In the genomic region with DNA sequence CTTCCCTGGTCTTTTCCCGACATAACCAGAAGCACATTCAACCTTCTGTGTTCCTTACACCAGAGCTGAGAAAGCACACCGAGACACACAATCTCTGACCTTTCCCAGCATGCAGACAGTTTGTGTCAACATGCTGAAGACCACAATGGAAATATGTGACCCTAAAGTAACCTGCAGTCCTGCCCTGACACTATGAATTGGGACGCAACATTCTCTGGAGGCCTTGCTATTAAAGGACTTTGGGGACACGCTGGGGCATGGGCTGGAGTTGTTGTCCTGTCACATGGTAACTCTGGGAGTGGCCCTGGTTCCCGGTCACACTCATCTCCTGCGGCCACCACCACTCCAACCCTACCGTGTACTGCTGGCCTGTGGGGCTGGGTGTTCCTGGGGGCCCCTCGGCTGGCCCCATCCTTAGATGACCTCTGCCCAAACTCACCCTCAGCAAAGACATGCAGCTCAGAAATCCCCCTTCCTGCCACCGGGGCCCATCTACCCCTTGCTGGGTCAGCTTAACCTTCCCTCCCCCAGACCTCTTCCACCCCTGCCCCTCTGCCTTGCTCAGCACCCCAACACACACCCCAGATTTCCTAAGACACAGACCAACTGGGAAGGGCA, we compare ENCODE assay signal across 9 cellular contexts. TPM values are rescaled to one million over a fixed set of nuclear protein-coding genes. Genes with fewer than 3 reads are reported as not detected.
DNase-seq lines count a peak whose midpoint lies in the region; ATAC-seq, FAIRE-seq and TF ChIP-seq lines count a peak whose summit lies in the region.
"Not testable (repeated sequence)": the region's sequence is repeated elsewhere in the genome, so short reads cannot be mapped to it uniquely, and the experiment has no call there.
"Had no signal": no experiment of that assay in that cellular context is flagged by ENCODE, and none has a peak within 500 bp of the region (broad histone marks: within the 10 kb centered on the region; RNA-seq: fewer than 3 reads in every experiment).

No MANE protein-coding gene starts in this region.

- H2BK20ac ChIP-seq in H1 (ENCODE audit: low read length), result not testable (repeated sequence)

- not testable (repeated sequence) for TF ChIP-seq POLR2A in H1 (IDR thresholded peaks at IDR 0.05; ENCODE audit: control extremely low read depth in 1 of 2, low read depth in 2 of 2, low read length in 2 of 2)
- TF ChIP-seq POLR2A in gastrocnemius medialis (IDR thresholded peaks at IDR 0.05), result peak; percentile 13 to 42

- H2BK120ac ChIP-seq in H1 (replicated peaks; ENCODE audit: low read depth, low read length), result not testable (repeated sequence)

- POLR2A ChIA-PET in H1 (lab: Charles Lee; ENCODE audit: partially characterized antibody), result interaction anchor here (0.6 kb wide), 1 partner anchor 35 kb away, joined by 3 read pairs; no protein-coding TSS in a partner anchor

- H3K9ac ChIP-seq in OCI-LY1 (ENCODE audit: low read length); astrocyte (ENCODE audit: low read length); H1 (replicated peaks in 1 of 4; ENCODE audit: extremely low read depth in 1 of 4, low read depth in 3 of 4, low read length in 3 of 4): not testable (repeated sequence)

- not testable (repeated sequence) for H3K27me3 Mint-ChIP-seq in CD4-positive, CD25-positive, alpha-beta regulatory T cell; activated T-cell treated with anti-CD3 and anti-CD28 coated beads, Interleukin-2, amount 50 U/mL, for 72 hours (ENCODE audit: low read depth); astrocyte (ENCODE audit: low read depth, unreplicated experiment); natural killer cell treated with Interleukin-12 subunit alpha and Interleukin-12 subunit beta and Interleukin-15 and Interleukin-18, amount 100 ng/mL, for 72 hours

- not testable (repeated sequence) for ATAC-seq in CD4-positive, CD25-positive, alpha-beta regulatory T cell (ENCODE audit: low read depth in 2 of 2); activated T-cell treated with anti-CD3 and anti-CD28 coated beads, Interleukin-2, amount 50 U/mL, for 72 hours (replicated peaks in 1 of 2); natural killer cell treated with Interleukin-12 subunit alpha and Interleukin-12 subunit beta and Interleukin-15 and Interleukin-18, amount 100 ng/mL, for 72 hours
- ATAC-seq in gastrocnemius medialis, result peak; percentile 18

- H4K8ac ChIP-seq in H1 (ENCODE audit: extremely low read depth, insufficient read depth, low read length), result not testable (repeated sequence)

- H3K4me3 Mint-ChIP-seq in CD4-positive, CD25-positive, alpha-beta regulatory T cell, result peak overlapping the region in 3 of 4 donors; percentile 19 to 54 (median 21)
- H3K4me3 Mint-ChIP-seq in activated T-cell treated with anti-CD3 and anti-CD28 coated beads, Interleukin-2, amount 50 U/mL, for 72 hours; astrocyte (ENCODE audit: unreplicated experiment): not testable (repeated sequence)
- peak overlapping the region; percentile 15 for H3K4me3 Mint-ChIP-seq in natural killer cell treated with Interleukin-12 subunit alpha and Interleukin-12 subunit beta and Interleukin-15 and Interleukin-18, amount 100 ng/mL, for 72 hours

- H3K14ac ChIP-seq in H1 (ENCODE audit: insufficient read length), result not testable (repeated sequence)

- CTCF ChIA-PET in H1 (lab: Charles Lee; ENCODE audit: partially characterized antibody), result interaction anchor here (0.7 kb wide), 1 partner anchor 27 kb away, joined by 3 read pairs; no protein-coding TSS in a partner anchor

- not testable (repeated sequence) for H3K9me3 Mint-ChIP-seq in CD4-positive, CD25-positive, alpha-beta regulatory T cell; activated T-cell treated with anti-CD3 and anti-CD28 coated beads, Interleukin-2, amount 50 U/mL, for 72 hours; astrocyte (ENCODE audit: unreplicated experiment); natural killer cell treated with Interleukin-12 subunit alpha and Interleukin-12 subunit beta and Interleukin-15 and Interleukin-18, amount 100 ng/mL, for 72 hours

- not testable (repeated sequence) for H3K4me1 ChIP-seq in CD4-positive, CD25-positive, alpha-beta regulatory T cell (ENCODE audit: control insufficient read depth, insufficient read depth, low read length, poor library complexity, severe bottlenecking); astrocyte (ENCODE audit: insufficient read depth, low read length)
- H3K4me1 ChIP-seq in OCI-LY1 (ENCODE audit: insufficient read depth, low read length, severe bottlenecking) (peaks cover 34% of the 10 kb centered on the region), H1 (replicated peaks in 1 of 4; ENCODE audit: control insufficient read depth in 3 of 4, insufficient read depth in 4 of 4, low read length in 3 of 4) (peaks cover 8 to 18% (median 11%) of the 10 kb centered on the region in 4 experiments), left ventricle myocardium inferior (peaks cover 33% of the 10 kb centered on the region), gastrocnemius medialis (peaks cover 65 to 81% of the 10 kb centered on the region in 2 donors)

- H3K23me2 ChIP-seq in H1 (ENCODE audit: low read depth, low read length), result not testable (repeated sequence)

- H3K79me1 ChIP-seq in H1 (ENCODE audit: low read depth, low read length), result not testable (repeated sequence)

- not testable (repeated sequence) for H3K27ac ChIP-seq in CD4-positive, CD25-positive, alpha-beta regulatory T cell (ENCODE audit: insufficient read depth, low read length, poor library complexity, severe bottlenecking); astrocyte (ENCODE audit: low read depth, low read length); H1 (ENCODE audit: low read depth, low read length)
- H3K27ac ChIP-seq in OCI-LY1 (ENCODE audit: low read depth, low read length, poor library complexity, severe bottlenecking) (peak overlapping the region; percentile 2), left ventricle myocardium inferior (replicated peaks) (peak overlapping the region; percentile 67), gastrocnemius medialis (peak overlapping the region; percentile 98 to 100 (median 98))

- not testable (repeated sequence) for H2AFZ ChIP-seq in OCI-LY1 (ENCODE audit: low read length); astrocyte (ENCODE audit: low read depth, low read length); H1 (ENCODE audit: low read length)

- not testable (repeated sequence) for H3K9me2 ChIP-seq in OCI-LY1 (ENCODE audit: low read depth, low read length)

- peaks cover 5 to 27% (median 12%) of the 10 kb centered on the region in 4 donors for H3K4me1 Mint-ChIP-seq in CD4-positive, CD25-positive, alpha-beta regulatory T cell
- peaks cover 33% of the 10 kb centered on the region for H3K4me1 Mint-ChIP-seq in activated T-cell treated with anti-CD3 and anti-CD28 coated beads, Interleukin-2, amount 50 U/mL, for 72 hours (ENCODE audit: low read depth)
- H3K4me1 Mint-ChIP-seq in astrocyte (ENCODE audit: low read depth, unreplicated experiment), result peaks cover 12% of the 10 kb centered on the region
- H3K4me1 Mint-ChIP-seq in natural killer cell treated with Interleukin-12 subunit alpha and Interleukin-12 subunit beta and Interleukin-15 and Interleukin-18, amount 100 ng/mL, for 72 hours (ENCODE audit: low read depth in 2 of 2), result peaks cover 23 to 27% of the 10 kb centered on the region in 2 donors

- peak overlapping the region; percentile 15 for H3K18ac ChIP-seq in H1 (ENCODE audit: extremely low read depth, low read length)

- H2BK12ac ChIP-seq in H1 (ENCODE audit: low read depth, low read length), result not testable (repeated sequence)

- H4K5ac ChIP-seq in H1 (ENCODE audit: insufficient read length, low read depth, low read length), result not testable (repeated sequence)

- not testable (repeated sequence) for H4K91ac ChIP-seq in H1 (replicated peaks; ENCODE audit: insufficient read length, low read length)

- H2BK5ac ChIP-seq in H1 (ENCODE audit: low read depth, low read length), result not testable (repeated sequence)

- not testable (repeated sequence) for H3K36me3 ChIP-seq in CD4-positive, CD25-positive, alpha-beta regulatory T cell (ENCODE audit: control insufficient read depth, insufficient read depth, low read length); OCI-LY1 (ENCODE audit: insufficient read depth, low read length); astrocyte (ENCODE audit: insufficient read depth, low read length); H1 (ENCODE audit: control insufficient read depth in 2 of 4, insufficient read depth in 4 of 4, low read length in 3 of 4); left ventricle myocardium inferior; gastrocnemius medialis

- H3K9me3 ChIP-seq in CD4-positive, CD25-positive, alpha-beta regulatory T cell (ENCODE audit: control insufficient read depth in 2 of 2, low read length in 2 of 2); OCI-LY1 (ENCODE audit: low read length); astrocyte (ENCODE audit: insufficient read depth, low read depth, low read length); H1 (ENCODE audit: insufficient read depth in 2 of 2, low read depth in 1 of 2, low read length in 1 of 2); left ventricle myocardium inferior (replicated peaks); gastrocnemius medialis: not testable (repeated sequence)

- H3K4me2 ChIP-seq in OCI-LY1 (ENCODE audit: low read length); astrocyte (ENCODE audit: low read length); H1 (ENCODE audit: insufficient read depth in 1 of 2, low read depth in 2 of 2, low read length in 2 of 2): not testable (repeated sequence)

- H3K27ac Mint-ChIP-seq in CD4-positive, CD25-positive, alpha-beta regulatory T cell, result peak overlapping the region; percentile 48 to 85 (median 79)
- H3K27ac Mint-ChIP-seq in activated T-cell treated with anti-CD3 and anti-CD28 coated beads, Interleukin-2, amount 50 U/mL, for 72 hours, result peak overlapping the region; percentile 14
- peak overlapping the region; percentile 26 for H3K27ac Mint-ChIP-seq in astrocyte (ENCODE audit: unreplicated experiment)
- peak overlapping the region; percentile 39 to 76 for H3K27ac Mint-ChIP-seq in natural killer cell treated with Interleukin-12 subunit alpha and Interleukin-12 subunit beta and Interleukin-15 and Interleukin-18, amount 100 ng/mL, for 72 hours

- not testable (repeated sequence) for FAIRE-seq in astrocyte (lab: Jason Lieb, UNC); H1 (lab: Jason Lieb, UNC)

- H3K23ac ChIP-seq in H1 (ENCODE audit: insufficient read length), result not testable (repeated sequence)

- H4K20me1 ChIP-seq in OCI-LY1 (ENCODE audit: insufficient read depth, low read length); H1 (replicated peaks in 1 of 2; ENCODE audit: control insufficient read depth in 1 of 2, insufficient read depth in 2 of 2, low read length in 2 of 2): not testable (repeated sequence)
- peaks cover 35% of the 10 kb centered on the region for H4K20me1 ChIP-seq in astrocyte (ENCODE audit: insufficient read depth, low read length)

- not testable (repeated sequence) for H3K27me3 ChIP-seq in CD4-positive, CD25-positive, alpha-beta regulatory T cell (ENCODE audit: control insufficient read depth, insufficient read depth, low read length); OCI-LY1 (ENCODE audit: insufficient read depth, low read length); astrocyte (ENCODE audit: insufficient read depth, low read length); H1 (replicated peaks in 1 of 4; ENCODE audit: control insufficient read depth in 3 of 4, extremely low read depth in 1 of 4, insufficient read depth in 3 of 4, low read length in 3 of 4); left ventricle myocardium inferior (ENCODE audit: low read depth); gastrocnemius medialis

- H2BK15ac ChIP-seq in H1 (ENCODE audit: low read length), result not testable (repeated sequence)

- H3K4ac ChIP-seq in H1 (replicated peaks; ENCODE audit: insufficient read length, low read depth, low read length), result not testable (repeated sequence)

- H3K36me3 Mint-ChIP-seq in CD4-positive, CD25-positive, alpha-beta regulatory T cell; activated T-cell treated with anti-CD3 and anti-CD28 coated beads, Interleukin-2, amount 50 U/mL, for 72 hours (ENCODE audit: insufficient read depth in 2 of 2); astrocyte (ENCODE audit: low read depth, unreplicated experiment); natural killer cell treated with Interleukin-12 subunit alpha and Interleukin-12 subunit beta and Interleukin-15 and Interleukin-18, amount 100 ng/mL, for 72 hours: not testable (repeated sequence)

- TF ChIP-seq CTCF in OCI-LY1 (IDR thresholded peaks at IDR 0.05; ENCODE audit: low read length); astrocyte (IDR thresholded peaks at IDR 0.05; ENCODE audit: insufficient read depth, low read depth, low read length); H1 (IDR thresholded peaks at IDR 0.05; ENCODE audit: control extremely low read depth in 1 of 3, insufficient read depth in 1 of 3, low read depth in 1 of 3, low read length in 3 of 3); left ventricle myocardium inferior (IDR thresholded peaks at IDR 0.05; ENCODE audit: borderline replicate concordance); gastrocnemius medialis (IDR thresholded peaks at IDR 0.05 in 4 of 5, conservative IDR thresholded peaks at IDR 0.05 in 1 of 5): not testable (repeated sequence)

- TF ChIP-seq RAD21 in H1 (IDR thresholded peaks at IDR 0.05 in 1 of 2, conservative IDR thresholded peaks at IDR 0.05 in 1 of 2; ENCODE audit: low read depth in 2 of 2, low read length in 2 of 2), result not testable (repeated sequence)

- not testable (repeated sequence) for H3K56ac ChIP-seq in H1 (replicated peaks; ENCODE audit: insufficient read length, low read depth, low read length)

- DNase-seq in CD4-positive, CD25-positive, alpha-beta regulatory T cell; activated T-cell treated with anti-CD3 and anti-CD28 coated beads, Interleukin-2, amount 50 U/mL, for 72 hours; astrocyte (ENCODE audit: low read depth); H1 (ENCODE audit: low read depth in 1 of 2, low spot score in 2 of 2); left ventricle myocardium inferior; natural killer cell treated with Interleukin-12 subunit alpha and Interleukin-12 subunit beta and Interleukin-15 and Interleukin-18, amount 100 ng/mL, for 72 hours (ENCODE audit: low spot score): not testable (repeated sequence)
- DNase-seq in gastrocnemius medialis, result peak; percentile 56 to 81

- WGBS in H1 (ENCODE audit: extremely low coverage in 1 of 2, insufficient coverage in 1 of 2, insufficient read length in 1 of 2, insufficient replicate concordance in 2 of 2, low coverage in 1 of 2, low lambda C conversion rate in 2 of 2, missing lambda C conversion rate in 1 of 2), 2 experiments, result 90% methylated on average over 7 of the region's 9 CpGs; no CpG with 5 or more reads in 1 of the 2 experiments

- H2AK5ac ChIP-seq in H1 (ENCODE audit: low read depth, low read length), result not testable (repeated sequence)

- not testable (repeated sequence) for H3K4me3 ChIP-seq in CD4-positive, CD25-positive, alpha-beta regulatory T cell (ENCODE audit: low read depth, low read length); OCI-LY1 (ENCODE audit: low read depth, low read length, poor library complexity, severe bottlenecking); astrocyte (ENCODE audit: insufficient read depth, low read depth, low read length); H1 (ENCODE audit: extremely low read depth in 1 of 4, insufficient read depth in 2 of 4, low read depth in 3 of 4, low read length in 4 of 4); left ventricle myocardium inferior; gastrocnemius medialis

- intact Hi-C loops in left ventricle myocardium inferior (cut with micrococcal nuclease); gastrocnemius medialis (cut with DNase I; ENCODE audit: low total_unique reads): not testable (repeated sequence)

- in situ Hi-C loops in gastrocnemius medialis (cut with MboI; ENCODE audit: low sequenced_read_pairs in 4 of 4), result not testable (repeated sequence)

- TF ChIP-seq EP300 in H1 (IDR thresholded peaks at IDR 0.05; ENCODE audit: borderline replicate concordance in 1 of 2, low read depth in 2 of 2, low read length in 2 of 2), result not testable (repeated sequence)

- not testable (repeated sequence) for H3K79me2 ChIP-seq in OCI-LY1 (ENCODE audit: insufficient read depth, low read length); astrocyte (ENCODE audit: insufficient read depth, low read length)
- H3K79me2 ChIP-seq in H1 (ENCODE audit: control insufficient read depth in 1 of 2, insufficient read depth in 2 of 2, low read length in 2 of 2), result peaks cover 0 to 18% of the 10 kb centered on the region in 2 experiments; a peak in 2 of 4 replicates

- not testable (repeated sequence) for H3F3A ChIP-seq in OCI-LY1 (ENCODE audit: insufficient read depth, low read length)

RNA-seq across cellular contexts. Expression of gene PVRIG, which starts 25.3 kb away (rescaled TPM):
- 46.3 TPM for total RNA-seq in CD4-positive, CD25-positive, alpha-beta regulatory T cell
- polyA plus RNA-seq in CD4-positive, CD25-positive, alpha-beta regulatory T cell, result 100 to 1,000 TPM in 2 of 4 donors, 10 to 100 TPM in 2; 89.0 to 126 (median 97.6) TPM
- 10 to 100 TPM; 26.7 to 34.4 TPM for total RNA-seq in activated T-cell treated with anti-CD3 and anti-CD28 coated beads, Interleukin-2, amount 50 U/mL, for 72 hours
- not detected in 2 replicates for total RNA-seq in astrocyte
- not detected in 2 replicates for total RNA-seq in H1 (2021; fragmentation: NEBNext Ultra II Directional; extraction: Animal tissue kit (Norgen Biotek cat#: 25700))
- 0.15 TPM in 1 of 2 replicates, not detected in the other for polyA plus RNA-seq in H1 (2011; rRNA removed)
- not detected for polyA plus RNA-seq in H1 (2011; cell fraction: cytosol; rRNA removed)
- polyA plus RNA-seq in H1 (2011; cell fraction: nucleus; rRNA removed), result not detected
- 0.80 to 2.2 TPM (median 1.2 TPM) in 4 replicates for polyA plus RNA-seq in H1 (2012, experiment 1 of 2)
- 2.1 TPM for polyA plus RNA-seq in H1 (2012, experiment 2 of 2)
- polyA plus RNA-seq in H1 (2013, experiment 1 of 2), result not detected
- polyA plus RNA-seq in H1 (2013, experiment 2 of 2), result not detected
- polyA minus RNA-seq in H1 (2011; rRNA and poly(A)+ RNA removed), result not detected in 2 replicates
- polyA minus RNA-seq in H1 (2011; cell fraction: cytosol; rRNA and poly(A)+ RNA removed), result not detected
- not detected for polyA minus RNA-seq in H1 (2011; cell fraction: nucleus; rRNA and poly(A)+ RNA removed)
- not detected for total RNA-seq in left ventricle myocardium inferior
- total RNA-seq in natural killer cell treated with Interleukin-12 subunit alpha and Interleukin-12 subunit beta and Interleukin-15 and Interleukin-18, amount 100 ng/mL, for 72 hours, result 10 to 100 TPM; 32.2 to 43.9 TPM
- not detected for total RNA-seq in gastrocnemius medialis
- total RNA-seq: A172 had no signal

Comparison
In these comparisons a context has a peak if more than half of its experiments do, and no peak if none do; other contexts are left out.
1. H3K27ac Mint-ChIP-seq: peak in every context shown above with its lines; median percentile 79 in CD4-positive, CD25-positive, alpha-beta regulatory T cell; 58 in natural killer cell treated with Interleukin-12 subunit alpha and Interleukin-12 subunit beta and Interleukin-15 and Interleukin-18, amount 100 ng/mL, for 72 hours; 26 in astrocyte; 14 in activated T-cell treated with anti-CD3 and anti-CD28 coated beads, Interleukin-2, amount 50 U/mL, for 72 hours.
2. RNA of gene PVRIG, which starts 25.3 kb away (total RNA-seq): 46.3 TPM in CD4-positive, CD25-positive, alpha-beta regulatory T cell (single experiment), 32.2 to 43.9 TPM in natural killer cell treated with Interleukin-12 subunit alpha and Interleukin-12 subunit beta and Interleukin-15 and Interleukin-18, amount 100 ng/mL, for 72 hours and 26.7 to 34.4 TPM in activated T-cell treated with anti-CD3 and anti-CD28 coated beads, Interleukin-2, amount 50 U/mL, for 72 hours; not detected in astrocyte, not detected in H1, not detected in left ventricle myocardium inferior (single experiment) and not detected in gastrocnemius medialis; every median in the first group is over 10 times any median in the second.